In genomic region chr6:44041461-44042260, GRCh38 we compare ENCODE assay signal across 9 cellular contexts.
DNase-seq lines count a peak whose midpoint lies in the region; ATAC-seq and TF ChIP-seq lines count a peak whose summit lies in the region.
"Had no signal": no experiment of that assay in that cellular context is flagged by ENCODE, and none has a peak within 500 bp of the region (broad histone marks: within the 10 kb centered on the region; RNA-seq: fewer than 3 reads in every experiment).

No MANE protein-coding gene starts in this region.

- H3K27me3 ChIP-seq in endodermal cell (ENCODE audit: control insufficient read depth, insufficient read depth, low read length, poor library complexity, severe bottlenecking) (no peaks in the 10 kb centered on the region), neuronal stem cell (ENCODE audit: control insufficient read depth in 3 of 3, insufficient read depth in 3 of 3, low read depth in 1 of 3, low read length in 3 of 3) (peaks cover 0 to 4% (median 0%) of the 10 kb centered on the region in 3 experiments)
- H3K27me3 ChIP-seq in effector memory CD4-positive, alpha-beta T cell (replicated peaks; ENCODE audit: control insufficient read depth, insufficient read depth, low read length, poor library complexity, severe bottlenecking), result no peaks in the 10 kb centered on the region
- H3K27me3 ChIP-seq: heart right ventricle had no signal

- BruUV-seq in Calu3 (replicated peaks; lab: Mats Ljungman, UMichigan), result no TSS peak

- no peak for TF ChIP-seq CTCF in Calu3 (IDR thresholded peaks at IDR 0.05; ENCODE audit: unreplicated experiment)
- TF ChIP-seq CTCF in endodermal cell (conservative IDR thresholded peaks at IDR 0.05), result no peak

- CTCF ChIA-PET in Calu3 (lab: Charles Lee), result interaction anchor here (1.2 kb wide), 1 partner anchor 29 kb away, joined by 3 read pairs; no protein-coding TSS in a partner anchor

- 64 to 100% methylated on average over 1 to 10 of the region's 10 CpGs for WGBS in endodermal cell (ENCODE audit: insufficient coverage in 1 of 2, insufficient read length in 1 of 2), 2 experiments
- no CpG with 5 or more reads among the region's 10 CpGs for WGBS in neuronal stem cell (ENCODE audit: extremely low coverage in 2 of 2, insufficient read length in 2 of 2, insufficient replicate concordance in 1 of 2), 2 donors

- H4K8ac ChIP-seq in neuronal stem cell (ENCODE audit: low read depth, low read length), result no peak overlapping the region

- ATAC-seq in HG03442 (IDR thresholded peaks at IDR 0.05; ENCODE audit: unreplicated experiment) (no peak), GM21528 (IDR thresholded peaks at IDR 0.05; ENCODE audit: low FRiP score, unreplicated experiment) (no peak)

- H3K36me3 Mint-ChIP-seq in Calu3 (ENCODE audit: insufficient read depth, unreplicated experiment) (no peaks in the 10 kb centered on the region), endodermal cell (ENCODE audit: low read depth) (no peaks in the 10 kb centered on the region)

- H3K4me1 ChIP-seq in endodermal cell (ENCODE audit: control insufficient read depth, insufficient read depth, low read length) (peaks cover 11% of the 10 kb centered on the region), neuronal stem cell (ENCODE audit: control insufficient read depth in 2 of 2, insufficient read depth in 1 of 2, low read depth in 1 of 2, low read length in 2 of 2) (peaks cover 26 to 39% of the 10 kb centered on the region in 2 donors)
- H3K4me1 ChIP-seq in effector memory CD4-positive, alpha-beta T cell (ENCODE audit: control insufficient read depth, insufficient read depth, low read length, poor library complexity, severe bottlenecking), result no peaks in the 10 kb centered on the region

- no peak overlapping the region for H3K4me3 Mint-ChIP-seq in Calu3 (ENCODE audit: low read depth, unreplicated experiment)
- no peak overlapping the region for H3K4me3 Mint-ChIP-seq in endodermal cell

- H2AK5ac ChIP-seq in neuronal stem cell (ENCODE audit: low read depth, low read length), result peak overlapping the region; percentile 20

- H2BK12ac ChIP-seq in neuronal stem cell (ENCODE audit: low read length), result no peak overlapping the region

- no peaks in the 10 kb centered on the region for H3K79me1 ChIP-seq in neuronal stem cell (ENCODE audit: low read depth, low read length)

- intact Hi-C loops in Calu3 (cut with micrococcal nuclease; ENCODE audit: unreplicated experiment), result no loop called here

- H3K27ac Mint-ChIP-seq in Calu3 (ENCODE audit: unreplicated experiment) (peak overlapping the region; percentile 5), endodermal cell (peak overlapping the region; percentile 93)

- no peak overlapping the region for H4K91ac ChIP-seq in neuronal stem cell (ENCODE audit: low read depth, low read length, poor library complexity)

- peak overlapping the region; percentile 76 for H3K18ac ChIP-seq in neuronal stem cell (ENCODE audit: low read length)

- DNase-seq in Calu3 (peak; percentile 59), NCI-H226 (peak; percentile 99), endodermal cell (peak; percentile 89), neuronal stem cell (ENCODE audit: low spot score) (peak; percentile 15)
- DNase-seq in effector memory CD4-positive, alpha-beta T cell, result no peak
- no peak for DNase-seq in stimulated activated naive CD4-positive, alpha-beta T cell treated with Interleukin-2 at 50 U/mL for 16 hours (lab: John Stamatoyannopoulos, UW)
- DNase-seq: heart right ventricle had no signal

- H3K9ac ChIP-seq in endodermal cell (ENCODE audit: extremely low read depth, low read length, poor library complexity, severe bottlenecking), result no peak overlapping the region
- H3K9ac ChIP-seq in neuronal stem cell (ENCODE audit: low read depth, low read length, poor library complexity), result no peak overlapping the region

- H3K9me3 Mint-ChIP-seq in Calu3 (ENCODE audit: low read depth, unreplicated experiment) (no peaks in the 10 kb centered on the region), endodermal cell (no peaks in the 10 kb centered on the region)

- H3K36me3 ChIP-seq in endodermal cell (ENCODE audit: control insufficient read depth, insufficient read depth, low read length) (no peaks in the 10 kb centered on the region), neuronal stem cell (replicated peaks in 1 of 2; ENCODE audit: control insufficient read depth in 2 of 2, insufficient read depth in 2 of 2, low read length in 2 of 2) (no peaks in the 10 kb centered on the region)
- H3K36me3 ChIP-seq in effector memory CD4-positive, alpha-beta T cell (ENCODE audit: control insufficient read depth, insufficient read depth, low read length), result no peaks in the 10 kb centered on the region
- H3K36me3 ChIP-seq: heart right ventricle had no signal

- H2BK15ac ChIP-seq in neuronal stem cell (ENCODE audit: low read length), result no peak overlapping the region

- H3K27ac ChIP-seq in endodermal cell (ENCODE audit: low read depth, low read length) (no peak overlapping the region), neuronal stem cell (replicated peaks; ENCODE audit: low read length) (peak overlapping the region; percentile 54)
- H3K27ac ChIP-seq in effector memory CD4-positive, alpha-beta T cell (ENCODE audit: insufficient read depth, low read length, poor library complexity, severe bottlenecking), result no peak overlapping the region

- no peaks in the 10 kb centered on the region for H3K27me3 Mint-ChIP-seq in Calu3 (ENCODE audit: unreplicated experiment)
- no peaks in the 10 kb centered on the region for H3K27me3 Mint-ChIP-seq in endodermal cell (ENCODE audit: insufficient read depth)

- peaks cover 30% of the 10 kb centered on the region for H3K4me1 Mint-ChIP-seq in Calu3 (ENCODE audit: low read depth, unreplicated experiment)
- peaks cover 33% of the 10 kb centered on the region for H3K4me1 Mint-ChIP-seq in endodermal cell

- H2AFZ ChIP-seq in neuronal stem cell (ENCODE audit: low read length), result peak overlapping the region; percentile 2

- H3K4me3 ChIP-seq in endodermal cell (ENCODE audit: low read length) (no peak overlapping the region), neuronal stem cell (ENCODE audit: low read length in 2 of 2) (no peak overlapping the region)
- no peak overlapping the region for H3K4me3 ChIP-seq in effector memory CD4-positive, alpha-beta T cell (ENCODE audit: insufficient read depth, low read depth, low read length, poor library complexity, severe bottlenecking)
- H3K4me3 ChIP-seq: heart right ventricle had no signal

- H3K9me3 ChIP-seq in endodermal cell (ENCODE audit: control insufficient read depth, low read length) (no peaks in the 10 kb centered on the region), neuronal stem cell (replicated peaks in 1 of 2; ENCODE audit: control insufficient read depth in 2 of 2, insufficient read depth in 1 of 2, low read depth in 1 of 2, low read length in 2 of 2) (peaks cover 0 to 3% of the 10 kb centered on the region in 2 donors)
- no peaks in the 10 kb centered on the region for H3K9me3 ChIP-seq in effector memory CD4-positive, alpha-beta T cell (ENCODE audit: control insufficient read depth, low read length)
- H3K9me3 ChIP-seq: heart right ventricle had no signal

- no peak overlapping the region for H2BK120ac ChIP-seq in neuronal stem cell (ENCODE audit: low read depth, low read length)

- H2BK5ac ChIP-seq in neuronal stem cell (ENCODE audit: low read length), result no peak overlapping the region

- H3K4ac ChIP-seq in neuronal stem cell (ENCODE audit: low read length), result no peak overlapping the region

- H3K23ac ChIP-seq in neuronal stem cell (ENCODE audit: low read depth, low read length, poor library complexity), result no peak overlapping the region

- no peak overlapping the region for H3K4me2 ChIP-seq in neuronal stem cell (ENCODE audit: insufficient read depth, low read length, poor library complexity, severe bottlenecking)

- no peak overlapping the region for H3K14ac ChIP-seq in neuronal stem cell (ENCODE audit: low read length)

Comparison
In these comparisons a context has a peak if more than half of its experiments do, and no peak if none do; other contexts are left out.
1. DNase-seq: peak in Calu3 (single experiment), NCI-H226 (single experiment), endodermal cell (single experiment) and neuronal stem cell (single experiment); none in effector memory CD4-positive, alpha-beta T cell (0 of 3) and stimulated activated naive CD4-positive, alpha-beta T cell treated with Interleukin-2 at 50 U/mL for 16 hours (single experiment).